ENCODE assay signal across 8 cellular contexts in the genomic region with DNA sequence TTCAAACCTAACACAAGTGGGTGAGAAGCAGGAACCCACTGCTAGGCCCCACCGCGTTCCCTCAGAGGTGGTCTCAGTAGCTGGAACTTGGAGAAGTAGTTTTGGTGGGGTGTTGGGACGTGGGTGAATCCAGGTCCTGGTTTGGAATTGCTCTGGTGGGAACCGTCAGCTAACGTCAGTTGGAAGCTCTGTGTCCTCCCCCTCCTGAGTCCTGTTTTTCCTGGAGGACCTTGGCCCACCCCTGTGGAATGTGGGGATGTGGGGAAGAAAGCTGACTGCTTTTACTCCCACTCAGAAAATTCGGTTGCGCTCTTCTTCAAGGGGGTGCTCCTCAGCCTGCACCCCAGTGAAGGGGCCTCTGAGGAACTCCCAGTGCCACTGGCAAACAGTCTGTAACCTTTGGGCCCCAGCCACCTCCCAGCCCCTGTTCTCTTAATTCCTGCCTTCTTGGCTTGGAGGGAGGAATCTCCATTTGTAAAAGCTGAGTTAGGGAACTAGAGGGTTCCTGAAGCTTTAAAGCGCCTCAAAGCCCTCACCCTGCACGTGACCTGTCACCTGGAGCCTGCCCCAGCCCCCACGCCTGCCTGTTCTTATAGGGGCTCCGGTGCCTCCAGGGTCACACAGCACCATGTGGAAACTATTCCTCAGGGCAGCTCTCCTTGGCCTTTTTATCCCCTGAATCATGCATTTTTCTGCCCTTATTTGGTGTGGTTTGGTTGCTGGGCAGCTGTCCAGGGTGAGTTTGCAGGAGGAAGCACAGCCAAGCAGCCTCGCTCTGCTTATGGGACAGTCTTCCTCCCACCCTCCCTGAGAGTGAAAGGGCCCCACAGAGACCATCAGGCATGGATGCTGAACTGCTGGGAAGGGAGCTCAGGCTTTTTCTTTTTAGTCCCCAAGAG. TPM values are rescaled to one million over a fixed set of nuclear protein-coding genes. Genes with fewer than 3 reads are reported as not detected.
DNase-seq lines count a peak whose midpoint lies in the region; ATAC-seq and TF ChIP-seq lines count a peak whose summit lies in the region.

No MANE protein-coding gene starts in this region.

- ATAC-seq in sciatic nerve (peak; percentile 87), HG03039 (IDR thresholded peaks at IDR 0.05; ENCODE audit: unreplicated experiment) (no peak)

- peak overlapping the region in 3 of 5 experiments; percentile 42 to 69 (median 49) for H3K4me3 Mint-ChIP-seq in brain

- intact Hi-C loops in sciatic nerve (cut with DNase I): loop anchor here (10.0 kb wide), 1 partner anchor 105 kb away; no protein-coding TSS in a partner anchor

- no peak for TF ChIP-seq CTCF in brain (conservative IDR thresholded peaks at IDR 0.05)

- H3K4me1 Mint-ChIP-seq in brain: peaks cover 53% of the 10 kb centered on the region

- DNase-seq in HPDE6-E6E7 (ENCODE audit: extremely low spot score): peak; percentile 82
- peak in 45 of 51 donors; percentile 10 to 86 (median 69) for DNase-seq in hypothalamus (lab: John Stamatoyannopoulos, UW)
- peak; percentile 95 for DNase-seq in sciatic nerve (ENCODE audit: low spot score)
- no peak for DNase-seq in activated effector memory CD4-positive, alpha-beta T cell treated with Interleukin-2 at 50 U/mL for 16 hours
- no peak for DNase-seq in activated CD4-positive, alpha-beta T cell treated with anti-CD3 and anti-CD28 coated beads, Interleukin-2, amount 50 U/mL, for 1 hour
- DNase-seq in NCI-H748 (lab: John Stamatoyannopoulos, UW; ENCODE audit: unreplicated experiment): no peak

- H3K9me3 Mint-ChIP-seq in brain: no peaks in the 10 kb centered on the region

- peak overlapping the region; percentile 62 to 99 (median 97) for H3K27ac Mint-ChIP-seq in brain

- no peaks in the 10 kb centered on the region for H3K27me3 Mint-ChIP-seq in brain

- H3K36me3 Mint-ChIP-seq in brain: peaks cover 54% of the 10 kb centered on the region

RNA-seq across cellular contexts. Expression of a gene that starts 16.2 kb away (rescaled TPM):
- 16.6 TPM for polyA plus RNA-seq in brain (ENCODE audit: insufficient read depth, low read depth, low replicate concordance)
- total RNA-seq in sciatic nerve: 28.8 TPM

RNA-seq across cellular contexts. Expression of a gene that starts 32.9 kb away (rescaled TPM):
- 0.97 TPM for polyA plus RNA-seq in brain (ENCODE audit: insufficient read depth, low read depth, low replicate concordance)
- 2.4 TPM for total RNA-seq in sciatic nerve

RNA-seq across cellular contexts. Expression of a gene that starts 42.2 kb away (rescaled TPM):
- polyA plus RNA-seq in brain (ENCODE audit: insufficient read depth, low read depth, low replicate concordance): 116 TPM
- 45.2 TPM for total RNA-seq in sciatic nerve

RNA-seq across cellular contexts. Expression of a gene that starts 47.1 kb away (rescaled TPM):
- polyA plus RNA-seq in brain (ENCODE audit: insufficient read depth, low read depth, low replicate concordance): 49.5 TPM
- total RNA-seq in sciatic nerve: 26.6 TPM

RNA-seq across cellular contexts. Expression of a gene that starts 57.7 kb away (rescaled TPM):
- 23.6 TPM for polyA plus RNA-seq in brain (ENCODE audit: insufficient read depth, low read depth, low replicate concordance)
- 5.9 TPM for total RNA-seq in sciatic nerve

Comparison
In these comparisons a context has a peak if more than half of its experiments do, and no peak if none do; other contexts are left out.
1. DNase-seq: peak in HPDE6-E6E7 (single experiment), hypothalamus (45 of 51) and sciatic nerve (single experiment); none in activated effector memory CD4-positive, alpha-beta T cell treated with Interleukin-2 at 50 U/mL for 16 hours (single experiment), activated CD4-positive, alpha-beta T cell treated with anti-CD3 and anti-CD28 coated beads, Interleukin-2, amount 50 U/mL, for 1 hour (single experiment) and NCI-H748 (single experiment).